Comparison of ENCODE assay signal across 1 cellular context in genomic region chr1:156233421-156234127, GRCh38.
TF ChIP-seq lines count a peak whose summit lies in the region.

No MANE protein-coding gene starts in this region.

TF ChIP-seq in HEK293T, 16 proteins besides CTCF, POLR2A, EP300 and RAD21 (continued from another document):
- TF ChIP-seq ZNF384 (IDR thresholded peaks at IDR 0.05), result no peak
- no peak for TF ChIP-seq FOXK2 (IDR thresholded peaks at IDR 0.05)
- TF ChIP-seq SP1 (IDR thresholded peaks at IDR 0.05), result no peak
